8 cellular contexts compared by ENCODE assay signal in the genomic region with DNA sequence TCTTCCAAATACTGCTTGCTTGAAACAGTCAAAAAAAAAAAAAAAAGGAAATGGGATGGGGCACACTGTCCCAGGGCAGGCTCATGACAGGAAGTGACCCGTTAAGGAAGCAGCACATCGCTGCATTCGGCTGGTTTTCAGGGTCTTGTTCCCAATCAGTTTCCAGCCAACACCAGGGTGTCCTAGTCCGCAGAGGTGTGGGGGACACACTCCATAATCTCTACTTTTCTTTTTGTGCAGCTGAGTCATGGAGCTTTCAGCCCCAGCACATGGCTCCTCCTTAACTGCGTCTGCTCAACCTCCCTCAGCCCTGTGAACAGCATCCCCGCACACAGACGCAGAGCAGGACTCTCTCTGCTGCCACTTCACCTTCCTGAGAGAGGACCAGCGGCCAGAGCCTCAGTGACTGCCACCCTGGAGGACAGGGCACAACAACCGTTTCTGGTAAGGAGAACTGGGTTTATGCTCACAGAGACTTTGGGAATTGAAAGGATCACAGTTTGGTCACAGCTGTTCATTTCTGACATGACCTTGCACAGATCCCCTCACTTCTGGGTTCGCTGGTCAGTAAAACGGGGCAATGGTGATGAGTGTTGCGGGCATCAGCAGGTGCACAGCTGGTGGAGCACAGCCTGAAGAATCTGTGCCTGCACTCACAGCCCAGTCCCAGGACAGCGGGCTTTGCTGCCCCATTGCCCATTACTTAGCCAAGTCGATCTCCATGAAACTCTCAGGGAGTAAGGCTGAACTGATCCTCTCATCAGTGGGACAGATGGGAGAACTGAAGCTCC. TPM values are rescaled to one million over a fixed set of nuclear protein-coding genes. Genes with fewer than 3 reads are reported as not detected.
DNase-seq lines count a peak whose midpoint lies in the region; ATAC-seq and TF ChIP-seq lines count a peak whose summit lies in the region.

GIMAP5 (plus strand) TSS at position 154 of the 791 bp plus-strand sequence. CDS start 3,467 bp downstream, outside the sequence.

- H3K4me2 ChIP-seq in OCI-LY3 (ENCODE audit: low read length): peak within 1 kb of the TSS; percentile 74

- no TSS peak for BruUV-seq in Calu3 (replicated peaks; lab: Mats Ljungman, UMichigan)

- H3K9me3 Mint-ChIP-seq in natural killer cell treated with Interleukin-12 subunit alpha and Interleukin-12 subunit beta and Interleukin-15 and Interleukin-18, amount 100 ng/mL, for 72 hours: peaks cover 7% of the 10 kb centered on the region
- no peaks in the 10 kb centered on the region for H3K9me3 Mint-ChIP-seq in Calu3 (ENCODE audit: low read depth, unreplicated experiment)

- H3K27me3 Mint-ChIP-seq in natural killer cell treated with Interleukin-12 subunit alpha and Interleukin-12 subunit beta and Interleukin-15 and Interleukin-18, amount 100 ng/mL, for 72 hours: no peaks in the 10 kb centered on the region
- H3K27me3 Mint-ChIP-seq in Calu3 (ENCODE audit: unreplicated experiment): peaks cover 83% of the 10 kb centered on the region

- peak within 1 kb of the TSS; percentile 98 for H3K4me3 Mint-ChIP-seq in natural killer cell treated with Interleukin-12 subunit alpha and Interleukin-12 subunit beta and Interleukin-15 and Interleukin-18, amount 100 ng/mL, for 72 hours
- no peak within 1 kb of the TSS for H3K4me3 Mint-ChIP-seq in Calu3 (ENCODE audit: low read depth, unreplicated experiment)

- no peaks in the 10 kb centered on the region for H3K36me3 ChIP-seq in OCI-LY3 (replicated peaks; ENCODE audit: low read depth, low read length)
- no peaks in the 10 kb centered on the region for H3K36me3 ChIP-seq in ascending aorta

- TF ChIP-seq CTCF in OCI-LY3 (IDR thresholded peaks at IDR 0.05; ENCODE audit: low read depth, low read length): no peak
- no peak for TF ChIP-seq CTCF in ascending aorta (IDR thresholded peaks at IDR 0.05)
- TF ChIP-seq CTCF in Calu3 (IDR thresholded peaks at IDR 0.05; ENCODE audit: unreplicated experiment): no peak

- ATAC-seq in GM21367 (IDR thresholded peaks at IDR 0.05; ENCODE audit: unreplicated experiment): peak; percentile 62
- peak; percentile 76 to 82 for ATAC-seq in natural killer cell treated with Interleukin-12 subunit alpha and Interleukin-12 subunit beta and Interleukin-15 and Interleukin-18, amount 100 ng/mL, for 72 hours

- peaks cover 69 to 81% of the 10 kb centered on the region in 2 donors for H3K4me1 Mint-ChIP-seq in natural killer cell treated with Interleukin-12 subunit alpha and Interleukin-12 subunit beta and Interleukin-15 and Interleukin-18, amount 100 ng/mL, for 72 hours (ENCODE audit: low read depth in 2 of 2)
- no peaks in the 10 kb centered on the region for H3K4me1 Mint-ChIP-seq in Calu3 (ENCODE audit: low read depth, unreplicated experiment)

- no peak for DNase-seq in ascending aorta (ENCODE audit: low spot score in 2 of 2)
- peak; percentile 71 for DNase-seq in natural killer cell treated with Interleukin-12 subunit alpha and Interleukin-12 subunit beta and Interleukin-15 and Interleukin-18, amount 100 ng/mL, for 72 hours (ENCODE audit: low spot score)
- DNase-seq in HPDE6-E6E7 (ENCODE audit: extremely low spot score): no peak
- DNase-seq in cerebellar nuclear complex (lab: John Stamatoyannopoulos, UW): no peak
- DNase-seq in Calu3: no peak
- no peak for DNase-seq in OCI-M2 (lab: John Stamatoyannopoulos, UW; ENCODE audit: unreplicated experiment)

- H3K4me1 ChIP-seq in OCI-LY3 (ENCODE audit: low read length) (peaks cover 38% of the 10 kb centered on the region), ascending aorta (no peaks in the 10 kb centered on the region)

- peak within 1 kb of the TSS; percentile 44 for H3K9ac ChIP-seq in OCI-LY3 (ENCODE audit: low read length)

- H3K79me2 ChIP-seq in OCI-LY3 (ENCODE audit: low read length): no peaks in the 10 kb centered on the region

- H3K9me3 ChIP-seq in OCI-LY3 (ENCODE audit: insufficient read depth, low read length): no peaks in the 10 kb centered on the region
- no peaks in the 10 kb centered on the region for H3K9me3 ChIP-seq in ascending aorta

- CTCF ChIA-PET in Calu3 (lab: Charles Lee): no interaction called here

- H4K20me1 ChIP-seq in OCI-LY3 (ENCODE audit: insufficient read depth, low read length): no peaks in the 10 kb centered on the region

- peaks cover 25% of the 10 kb centered on the region for H3K27me3 ChIP-seq in OCI-LY3 (ENCODE audit: low read depth, low read length)
- no peaks in the 10 kb centered on the region for H3K27me3 ChIP-seq in ascending aorta

- H3K4me3 ChIP-seq in OCI-LY3 (ENCODE audit: low read length) (peak within 1 kb of the TSS; percentile 73), ascending aorta (peak within 1 kb of the TSS; percentile 40 to 49)

- H3K36me3 Mint-ChIP-seq in natural killer cell treated with Interleukin-12 subunit alpha and Interleukin-12 subunit beta and Interleukin-15 and Interleukin-18, amount 100 ng/mL, for 72 hours: peaks cover 42% of the 10 kb centered on the region
- H3K36me3 Mint-ChIP-seq in Calu3 (ENCODE audit: insufficient read depth, unreplicated experiment): no peaks in the 10 kb centered on the region

- peak within 1 kb of the TSS; percentile 97 to 98 for H3K27ac Mint-ChIP-seq in natural killer cell treated with Interleukin-12 subunit alpha and Interleukin-12 subunit beta and Interleukin-15 and Interleukin-18, amount 100 ng/mL, for 72 hours
- H3K27ac Mint-ChIP-seq in Calu3 (ENCODE audit: unreplicated experiment): no peak within 1 kb of the TSS

- H2AFZ ChIP-seq in OCI-LY3 (ENCODE audit: low read depth, low read length): peak within 1 kb of the TSS; percentile 78; the same call in 1 of the 2 replicates

- H3K27ac ChIP-seq in OCI-LY3 (ENCODE audit: low read length) (no peak within 1 kb of the TSS), ascending aorta (peak within 1 kb of the TSS; percentile 12 to 45)

- intact Hi-C loops in ascending aorta (cut with DNase I) (no loop called here), Calu3 (cut with micrococcal nuclease; ENCODE audit: unreplicated experiment) (no loop called here)

RNA-seq across cellular contexts. Expression of gene GIMAP5, which starts in this region (rescaled TPM):
- total RNA-seq in ascending aorta: 89.3 TPM
- 100 to 1,000 TPM in 1 of 2 donors, 10 to 100 TPM in 1; 75.5 to 136 TPM for total RNA-seq in natural killer cell treated with Interleukin-12 subunit alpha and Interleukin-12 subunit beta and Interleukin-15 and Interleukin-18, amount 100 ng/mL, for 72 hours
- total RNA-seq in Calu3 (2022): not detected in 2 replicates

Comparison
In these comparisons a context has a peak if more than half of its experiments do, and no peak if none do; other contexts are left out.
1. RNA of gene GIMAP5 (total RNA-seq): 75.5 to 136 TPM in natural killer cell treated with Interleukin-12 subunit alpha and Interleukin-12 subunit beta and Interleukin-15 and Interleukin-18, amount 100 ng/mL, for 72 hours and 89.3 TPM in ascending aorta (single experiment); not detected in Calu3; every median in the first group is over 10 times any median in the second.